ENCODE assay signal across 21 cellular contexts in the genomic region with DNA sequence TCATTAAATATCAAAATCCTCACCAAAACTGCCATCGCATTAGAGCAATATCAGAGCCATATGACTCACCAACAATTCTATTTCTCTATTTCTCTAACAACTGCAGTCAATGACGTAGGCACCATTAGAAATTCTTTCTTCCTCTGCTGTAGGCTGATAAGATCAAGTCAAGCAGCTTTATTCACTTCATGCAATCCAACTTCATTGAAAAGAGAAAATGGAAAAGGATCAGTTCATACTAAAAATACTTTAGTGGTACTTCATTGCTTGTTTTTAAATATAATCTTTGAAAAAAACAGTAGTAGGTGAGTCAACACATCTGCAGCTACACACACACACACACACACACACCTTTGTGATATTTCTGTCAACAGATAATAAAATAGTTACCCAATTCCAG.
DNase-seq lines count a peak whose midpoint lies in the region; ATAC-seq and TF ChIP-seq lines count a peak whose summit lies in the region.
"Had no signal": no experiment of that assay in that cellular context is flagged by ENCODE, and none has a peak within 500 bp of the region (broad histone marks: within the 10 kb centered on the region; RNA-seq: fewer than 3 reads in every experiment).

No MANE protein-coding gene starts in this region.

- peaks cover 5% of the 10 kb centered on the region for H3K9me3 Mint-ChIP-seq in chondrocyte (ENCODE audit: low read depth)
- H3K9me3 Mint-ChIP-seq in stimulated activated effector memory CD8-positive, alpha-beta T cell treated with anti-CD3 and anti-CD28 coated beads, Interleukin-12 subunit alpha, Interleukin-12 subunit beta, amount 100 ng/mL, for 72 hours = peaks cover 21% of the 10 kb centered on the region

- H3K4me3 Mint-ChIP-seq in chondrocyte (ENCODE audit: unreplicated experiment) = no peak overlapping the region
- H3K4me3 Mint-ChIP-seq in stimulated activated effector memory CD8-positive, alpha-beta T cell treated with anti-CD3 and anti-CD28 coated beads, Interleukin-12 subunit alpha, Interleukin-12 subunit beta, amount 100 ng/mL, for 72 hours = no peak overlapping the region
- H3K4me3 Mint-ChIP-seq: activated CD4-positive, alpha-beta memory T cell treated with anti-CD3 and anti-CD28 coated beads, Interleukin-2, amount 10 ng/mL, durations not matched to agents 7 days and 5 days; activated naive CD4-positive, alpha-beta T cell treated with anti-CD3 and anti-CD28 coated beads, Interleukin-2, amount 50 U/mL, for 24 hours; CD4-positive, CD25-positive, alpha-beta regulatory T cell; natural killer cell had no signal

- H3K4me1 ChIP-seq in GM23248 (ENCODE audit: insufficient read depth) = no peaks in the 10 kb centered on the region

- ATAC-seq in SK-N-SH treated with all-trans-retinoic acid at 6 μM for 48 hours = peak; percentile 99
- no peak for ATAC-seq in stimulated activated effector memory CD8-positive, alpha-beta T cell treated with anti-CD3 and anti-CD28 coated beads, Interleukin-12 subunit alpha, Interleukin-12 subunit beta, amount 100 ng/mL, for 72 hours
- ATAC-seq: natural killer cell had no signal

- no peaks in the 10 kb centered on the region for H3K9me2 ChIP-seq in GM23248 (ENCODE audit: insufficient read depth)

- H3K9ac ChIP-seq in GM23248 = no peak overlapping the region

- no peaks in the 10 kb centered on the region for H3K27me3 Mint-ChIP-seq in chondrocyte (ENCODE audit: low read depth)
- H3K27me3 Mint-ChIP-seq: activated CD4-positive, alpha-beta memory T cell treated with anti-CD3 and anti-CD28 coated beads, Interleukin-2, amount 10 ng/mL, durations not matched to agents 7 days and 5 days; activated naive CD4-positive, alpha-beta T cell treated with anti-CD3 and anti-CD28 coated beads, Interleukin-2, amount 50 U/mL, for 24 hours; CD4-positive, CD25-positive, alpha-beta regulatory T cell had no signal

- H3K36me3 ChIP-seq in GM23248 (ENCODE audit: low read depth) = no peaks in the 10 kb centered on the region
- H3K36me3 ChIP-seq: cardiac muscle cell had no signal

- H3K4me1 Mint-ChIP-seq in chondrocyte (ENCODE audit: low read depth) = no peaks in the 10 kb centered on the region
- no peaks in the 10 kb centered on the region for H3K4me1 Mint-ChIP-seq in stimulated activated effector memory CD8-positive, alpha-beta T cell treated with anti-CD3 and anti-CD28 coated beads, Interleukin-12 subunit alpha, Interleukin-12 subunit beta, amount 100 ng/mL, for 72 hours
- H3K4me1 Mint-ChIP-seq: activated CD4-positive, alpha-beta memory T cell treated with anti-CD3 and anti-CD28 coated beads, Interleukin-2, amount 10 ng/mL, durations not matched to agents 7 days and 5 days; activated naive CD4-positive, alpha-beta T cell treated with anti-CD3 and anti-CD28 coated beads, Interleukin-2, amount 50 U/mL, for 24 hours; CD4-positive, CD25-positive, alpha-beta regulatory T cell; natural killer cell had no signal

- H3K36me3 Mint-ChIP-seq in chondrocyte (ENCODE audit: low read depth) = peaks cover 2% of the 10 kb centered on the region
- H3K36me3 Mint-ChIP-seq in stimulated activated effector memory CD8-positive, alpha-beta T cell treated with anti-CD3 and anti-CD28 coated beads, Interleukin-12 subunit alpha, Interleukin-12 subunit beta, amount 100 ng/mL, for 72 hours = no peaks in the 10 kb centered on the region
- H3K36me3 Mint-ChIP-seq: activated naive CD4-positive, alpha-beta T cell treated with anti-CD3 and anti-CD28 coated beads, Interleukin-2, amount 50 U/mL, for 24 hours had no signal

- in situ Hi-C loops in GM23248 (cut with MboI) = no loop called here

- H3K4me2 ChIP-seq in GM23248 (ENCODE audit: unreplicated experiment) = no peak overlapping the region

- peak; percentile 44 for DNase-seq in GM23248
- peak; percentile 58 for DNase-seq in fibroblast of mammary gland (ENCODE audit: low read depth)
- peak; percentile 3 for DNase-seq in stromal cell of bone marrow (ENCODE audit: low read depth)
- no peak for DNase-seq in chondrocyte (ENCODE audit: low spot score)
- DNase-seq in stimulated activated effector memory CD8-positive, alpha-beta T cell treated with anti-CD3 and anti-CD28 coated beads, Interleukin-12 subunit alpha, Interleukin-12 subunit beta, amount 100 ng/mL, for 72 hours (ENCODE audit: low spot score in 2 of 2) = no peak
- DNase-seq in NCI-H748 (lab: John Stamatoyannopoulos, UW; ENCODE audit: unreplicated experiment) = no peak
- DNase-seq: activated CD4-positive, alpha-beta memory T cell treated with anti-CD3 and anti-CD28 coated beads, Interleukin-2, amount 10 ng/mL, durations not matched to agents 7 days and 5 days; activated T-cell treated with anti-CD3 and anti-CD28 coated beads, Interleukin-2, amount 50 U/mL, for 1 hour; CD4-positive, CD25-positive, alpha-beta regulatory T cell; mesenchymal stem cell; natural killer cell; NCI-H1048; NCI-H2029 treated with DMSO at 0.1 percent for 48 hours; NCI-H510A; posterior cingulate gyrus; Right ventricle myocardium superior; small intestine had no signal

- no peak overlapping the region for H2AFZ ChIP-seq in GM23248

- H3K9me3 ChIP-seq in GM23248 (ENCODE audit: low read depth) = no peaks in the 10 kb centered on the region

- H3K79me2 ChIP-seq in GM23248 (ENCODE audit: insufficient read depth) = no peaks in the 10 kb centered on the region

- H3K27ac ChIP-seq in GM23248 = no peak overlapping the region
- H3K27ac ChIP-seq: cardiac muscle cell, VCaP had no signal

- no peaks in the 10 kb centered on the region for H4K20me1 ChIP-seq in GM23248 (ENCODE audit: insufficient read depth)

- H3K4me3 ChIP-seq in GM23248 (no peak overlapping the region), fibroblast of mammary gland (ENCODE audit: control insufficient read depth, low read depth, low read length) (no peak overlapping the region)
- H3K4me3 ChIP-seq: cardiac muscle cell had no signal

- H3F3A ChIP-seq in GM23248 (ENCODE audit: insufficient read depth) = no peaks in the 10 kb centered on the region

- 32 to 43% methylated on average over 2 of the region's 2 CpGs for WGBS in GM23248 (ENCODE audit: low coverage in 1 of 2, low lambda C conversion rate in 2 of 2, missing lambda C conversion rate in 2 of 2), 2 experiments

- no peak overlapping the region for H3K27ac Mint-ChIP-seq in chondrocyte (ENCODE audit: unreplicated experiment)
- H3K27ac Mint-ChIP-seq in stimulated activated effector memory CD8-positive, alpha-beta T cell treated with anti-CD3 and anti-CD28 coated beads, Interleukin-12 subunit alpha, Interleukin-12 subunit beta, amount 100 ng/mL, for 72 hours = no peak overlapping the region
- H3K27ac Mint-ChIP-seq: activated CD4-positive, alpha-beta memory T cell treated with anti-CD3 and anti-CD28 coated beads, Interleukin-2, amount 10 ng/mL, durations not matched to agents 7 days and 5 days; activated naive CD4-positive, alpha-beta T cell treated with anti-CD3 and anti-CD28 coated beads, Interleukin-2, amount 50 U/mL, for 24 hours; CD4-positive, CD25-positive, alpha-beta regulatory T cell; natural killer cell had no signal

- no peaks in the 10 kb centered on the region for H3K27me3 ChIP-seq in GM23248 (replicated peaks; ENCODE audit: insufficient read depth)
- H3K27me3 ChIP-seq: cardiac muscle cell had no signal

- no peak for TF ChIP-seq CTCF in fibroblast of mammary gland (conservative IDR thresholded peaks at IDR 0.05; ENCODE audit: control insufficient read depth, insufficient read depth, low read depth, low read length)
- no peak for TF ChIP-seq CTCF in chondrocyte (IDR thresholded peaks at IDR 0.05)

TF ChIP-seq in SK-N-SH treated with all-trans-retinoic acid at 6 μM for 48 hours, 23 proteins besides CTCF, POLR2A, EP300 and RAD21 (continues in another document):
- 0 out of 2 replicates have a peak, but pooled peaks have one; percentile 50 for TF ChIP-seq SNAI2 (CRISPR knock-in tag; IDR thresholded peaks at IDR 0.05)
- no peak for TF ChIP-seq TSHZ2 (CRISPR knock-in tag; IDR thresholded peaks at IDR 0.05)
- TF ChIP-seq PPARA (CRISPR knock-in tag; IDR thresholded peaks at IDR 0.05; ENCODE audit: borderline replicate concordance) = no peak
- TF ChIP-seq, protein P1, sequence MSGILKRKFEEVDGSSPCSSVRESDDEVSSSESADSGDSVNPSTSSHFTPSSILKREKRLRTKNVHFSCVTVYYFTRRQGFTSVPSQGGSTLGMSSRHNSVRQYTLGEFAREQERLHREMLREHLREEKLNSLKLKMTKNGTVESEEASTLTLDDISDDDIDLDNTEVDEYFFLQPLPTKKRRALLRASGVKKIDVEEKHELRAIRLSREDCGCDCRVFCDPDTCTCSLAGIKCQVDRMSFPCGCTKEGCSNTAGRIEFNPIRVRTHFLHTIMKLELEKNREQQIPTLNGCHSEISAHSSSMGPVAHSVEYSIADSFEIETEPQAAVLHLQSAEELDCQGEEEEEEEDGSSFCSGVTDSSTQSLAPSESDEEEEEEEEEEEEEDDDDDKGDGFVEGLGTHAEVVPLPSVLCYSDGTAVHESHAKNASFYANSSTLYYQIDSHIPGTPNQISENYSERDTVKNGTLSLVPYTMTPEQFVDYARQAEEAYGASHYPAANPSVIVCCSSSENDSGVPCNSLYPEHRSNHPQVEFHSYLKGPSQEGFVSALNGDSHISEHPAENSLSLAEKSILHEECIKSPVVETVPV (CRISPR knock-in tag; IDR thresholded peaks at IDR 0.05) = no peak
- TF ChIP-seq TOX (CRISPR knock-in tag; IDR thresholded peaks at IDR 0.05; ENCODE audit: borderline replicate concordance) = peak; percentile 23; the same call in 1 of the 2 replicates

Comparison
In these comparisons a context has a peak if more than half of its experiments do, and no peak if none do; other contexts are left out.
1. DNase-seq: peak in GM23248 (single experiment), fibroblast of mammary gland (single experiment) and stromal cell of bone marrow (single experiment); none in chondrocyte (single experiment), stimulated activated effector memory CD8-positive, alpha-beta T cell treated with anti-CD3 and anti-CD28 coated beads, Interleukin-12 subunit alpha, Interleukin-12 subunit beta, amount 100 ng/mL, for 72 hours (0 of 2) and NCI-H748 (single experiment).